ENCODE assay signal across 1 cellular context in the genomic region with DNA sequence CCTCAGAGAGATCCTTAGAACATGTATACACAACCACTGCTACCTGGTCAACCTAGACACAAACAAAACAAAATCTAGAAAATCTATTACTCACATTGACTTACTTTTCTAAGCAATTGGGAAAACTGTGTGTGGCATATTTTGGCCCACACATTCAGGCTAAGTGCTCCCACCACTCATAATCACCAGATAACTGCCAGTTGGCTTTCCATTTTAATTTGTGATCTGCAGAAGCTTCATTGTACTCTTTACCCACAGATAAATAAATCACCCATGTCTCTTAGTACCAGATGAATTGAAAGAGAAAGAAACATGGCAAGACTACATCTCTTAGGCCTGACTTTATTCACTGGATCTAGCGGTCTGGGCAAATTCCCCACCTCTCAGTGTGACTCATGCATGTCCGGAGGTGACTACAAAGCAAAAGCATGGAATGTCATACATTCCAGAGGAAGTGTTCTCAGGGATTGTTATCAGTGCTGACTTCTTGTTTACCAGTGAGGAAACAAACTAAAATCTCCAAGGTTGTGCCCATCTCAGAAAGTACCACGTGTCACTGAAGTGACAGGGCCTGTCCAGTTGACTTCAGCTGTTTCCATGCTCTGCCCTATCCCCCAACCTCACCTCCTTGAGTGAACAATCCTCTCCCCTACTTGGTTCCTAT.
TF ChIP-seq lines count a peak whose summit lies in the region.

No MANE protein-coding gene starts in this region.

TF ChIP-seq in HepG2, 621 proteins besides CTCF, POLR2A, EP300 and RAD21 (continued from another document and continues in another):
- TF ChIP-seq, protein P1, sequence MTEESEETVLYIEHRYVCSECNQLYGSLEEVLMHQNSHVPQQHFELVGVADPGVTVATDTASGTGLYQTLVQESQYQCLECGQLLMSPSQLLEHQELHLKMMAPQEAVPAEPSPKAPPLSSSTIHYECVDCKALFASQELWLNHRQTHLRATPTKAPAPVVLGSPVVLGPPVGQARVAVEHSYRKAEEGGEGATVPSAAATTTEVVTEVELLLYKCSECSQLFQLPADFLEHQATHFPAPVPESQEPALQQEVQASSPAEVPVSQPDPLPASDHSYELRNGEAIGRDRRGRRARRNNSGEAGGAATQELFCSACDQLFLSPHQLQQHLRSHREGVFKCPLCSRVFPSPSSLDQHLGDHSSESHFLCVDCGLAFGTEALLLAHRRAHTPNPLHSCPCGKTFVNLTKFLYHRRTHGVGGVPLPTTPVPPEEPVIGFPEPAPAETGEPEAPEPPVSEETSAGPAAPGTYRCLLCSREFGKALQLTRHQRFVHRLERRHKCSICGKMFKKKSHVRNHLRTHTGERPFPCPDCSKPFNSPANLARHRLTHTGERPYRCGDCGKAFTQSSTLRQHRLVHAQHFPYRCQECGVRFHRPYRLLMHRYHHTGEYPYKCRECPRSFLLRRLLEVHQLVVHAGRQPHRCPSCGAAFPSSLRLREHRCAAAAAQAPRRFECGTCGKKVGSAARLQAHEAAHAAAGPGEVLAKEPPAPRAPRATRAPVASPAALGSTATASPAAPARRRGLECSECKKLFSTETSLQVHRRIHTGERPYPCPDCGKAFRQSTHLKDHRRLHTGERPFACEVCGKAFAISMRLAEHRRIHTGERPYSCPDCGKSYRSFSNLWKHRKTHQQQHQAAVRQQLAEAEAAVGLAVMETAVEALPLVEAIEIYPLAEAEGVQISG (CRISPR knock-in tag; IDR thresholded peaks at IDR 0.05) = peak; percentile 26; the same call in 1 of the 2 replicates
- TF ChIP-seq, protein P2, sequence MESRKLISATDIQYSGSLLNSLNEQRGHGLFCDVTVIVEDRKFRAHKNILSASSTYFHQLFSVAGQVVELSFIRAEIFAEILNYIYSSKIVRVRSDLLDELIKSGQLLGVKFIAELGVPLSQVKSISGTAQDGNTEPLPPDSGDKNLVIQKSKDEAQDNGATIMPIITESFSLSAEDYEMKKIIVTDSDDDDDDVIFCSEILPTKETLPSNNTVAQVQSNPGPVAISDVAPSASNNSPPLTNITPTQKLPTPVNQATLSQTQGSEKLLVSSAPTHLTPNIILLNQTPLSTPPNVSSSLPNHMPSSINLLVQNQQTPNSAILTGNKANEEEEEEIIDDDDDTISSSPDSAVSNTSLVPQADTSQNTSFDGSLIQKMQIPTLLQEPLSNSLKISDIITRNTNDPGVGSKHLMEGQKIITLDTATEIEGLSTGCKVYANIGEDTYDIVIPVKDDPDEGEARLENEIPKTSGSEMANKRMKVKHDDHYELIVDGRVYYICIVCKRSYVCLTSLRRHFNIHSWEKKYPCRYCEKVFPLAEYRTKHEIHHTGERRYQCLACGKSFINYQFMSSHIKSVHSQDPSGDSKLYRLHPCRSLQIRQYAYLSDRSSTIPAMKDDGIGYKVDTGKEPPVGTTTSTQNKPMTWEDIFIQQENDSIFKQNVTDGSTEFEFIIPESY (CRISPR knock-in tag; IDR thresholded peaks at IDR 0.05) = peak; percentile 90
- TF ChIP-seq ZFP1 (CRISPR knock-in tag; IDR thresholded peaks at IDR 0.05) = 0 out of 2 replicates have a peak, but pooled peaks have one; percentile 85
- TF ChIP-seq, protein P3, sequence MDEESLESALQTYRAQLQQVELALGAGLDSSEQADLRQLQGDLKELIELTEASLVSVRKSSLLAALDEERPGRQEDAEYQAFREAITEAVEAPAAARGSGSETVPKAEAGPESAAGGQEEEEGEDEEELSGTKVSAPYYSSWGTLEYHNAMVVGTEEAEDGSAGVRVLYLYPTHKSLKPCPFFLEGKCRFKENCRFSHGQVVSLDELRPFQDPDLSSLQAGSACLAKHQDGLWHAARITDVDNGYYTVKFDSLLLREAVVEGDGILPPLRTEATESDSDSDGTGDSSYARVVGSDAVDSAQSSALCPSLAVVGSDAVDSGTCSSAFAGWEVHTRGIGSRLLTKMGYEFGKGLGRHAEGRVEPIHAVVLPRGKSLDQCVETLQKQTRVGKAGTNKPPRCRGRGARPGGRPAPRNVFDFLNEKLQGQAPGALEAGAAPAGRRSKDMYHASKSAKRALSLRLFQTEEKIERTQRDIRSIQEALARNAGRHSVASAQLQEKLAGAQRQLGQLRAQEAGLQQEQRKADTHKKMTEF (CRISPR knock-in tag; IDR thresholded peaks at IDR 0.05) = peak; percentile 98
- TF ChIP-seq ZFX (CRISPR knock-in tag; IDR thresholded peaks at IDR 0.05; ENCODE audit: low read depth) = peak; percentile 60
- TF ChIP-seq ZNF263 (CRISPR knock-in tag; IDR thresholded peaks at IDR 0.05) = no peak
- peak; percentile 85 for TF ChIP-seq FOXJ3 (CRISPR knock-in tag; IDR thresholded peaks at IDR 0.05; ENCODE audit: borderline replicate concordance)
- 0 out of 2 replicates have a peak, but pooled peaks have one; percentile 49 for TF ChIP-seq ZBTB3 (CRISPR knock-in tag; IDR thresholded peaks at IDR 0.05; ENCODE audit: borderline replicate concordance, low read depth)
- TF ChIP-seq PCBP1 (IDR thresholded peaks at IDR 0.05; ENCODE audit: borderline replicate concordance, low read depth, low read length) = no peak
- no peak for TF ChIP-seq ZNF766 (CRISPR knock-in tag; IDR thresholded peaks at IDR 0.05; ENCODE audit: borderline replicate concordance)
- peak; percentile 95 for TF ChIP-seq POGZ (CRISPR knock-in tag; IDR thresholded peaks at IDR 0.05)
- TF ChIP-seq ZNF282 (IDR thresholded peaks at IDR 0.05; ENCODE audit: partially characterized antibody) = no peak
- TF ChIP-seq ZNF430 (CRISPR knock-in tag; IDR thresholded peaks at IDR 0.05) = peak; percentile 52; the same call in 1 of the 2 replicates
- TF ChIP-seq, protein P4, sequence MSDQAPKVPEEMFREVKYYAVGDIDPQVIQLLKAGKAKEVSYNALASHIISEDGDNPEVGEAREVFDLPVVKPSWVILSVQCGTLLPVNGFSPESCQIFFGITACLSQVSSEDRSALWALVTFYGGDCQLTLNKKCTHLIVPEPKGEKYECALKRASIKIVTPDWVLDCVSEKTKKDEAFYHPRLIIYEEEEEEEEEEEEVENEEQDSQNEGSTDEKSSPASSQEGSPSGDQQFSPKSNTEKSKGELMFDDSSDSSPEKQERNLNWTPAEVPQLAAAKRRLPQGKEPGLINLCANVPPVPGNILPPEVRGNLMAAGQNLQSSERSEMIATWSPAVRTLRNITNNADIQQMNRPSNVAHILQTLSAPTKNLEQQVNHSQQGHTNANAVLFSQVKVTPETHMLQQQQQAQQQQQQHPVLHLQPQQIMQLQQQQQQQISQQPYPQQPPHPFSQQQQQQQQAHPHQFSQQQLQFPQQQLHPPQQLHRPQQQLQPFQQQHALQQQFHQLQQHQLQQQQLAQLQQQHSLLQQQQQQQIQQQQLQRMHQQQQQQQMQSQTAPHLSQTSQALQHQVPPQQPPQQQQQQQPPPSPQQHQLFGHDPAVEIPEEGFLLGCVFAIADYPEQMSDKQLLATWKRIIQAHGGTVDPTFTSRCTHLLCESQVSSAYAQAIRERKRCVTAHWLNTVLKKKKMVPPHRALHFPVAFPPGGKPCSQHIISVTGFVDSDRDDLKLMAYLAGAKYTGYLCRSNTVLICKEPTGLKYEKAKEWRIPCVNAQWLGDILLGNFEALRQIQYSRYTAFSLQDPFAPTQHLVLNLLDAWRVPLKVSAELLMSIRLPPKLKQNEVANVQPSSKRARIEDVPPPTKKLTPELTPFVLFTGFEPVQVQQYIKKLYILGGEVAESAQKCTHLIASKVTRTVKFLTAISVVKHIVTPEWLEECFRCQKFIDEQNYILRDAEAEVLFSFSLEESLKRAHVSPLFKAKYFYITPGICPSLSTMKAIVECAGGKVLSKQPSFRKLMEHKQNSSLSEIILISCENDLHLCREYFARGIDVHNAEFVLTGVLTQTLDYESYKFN (CRISPR knock-in tag; conservative IDR thresholded peaks at IDR 0.05) = peak; percentile 87
- TF ChIP-seq KAT7 (CRISPR knock-in tag; IDR thresholded peaks at IDR 0.05; ENCODE audit: borderline replicate concordance) = peak; percentile 50; the same call in 1 of the 2 replicates
- no peak; the same call in 1 of the 2 replicates for TF ChIP-seq FOXA1 (IDR thresholded peaks at IDR 0.05)
- TF ChIP-seq FOXA1 (CRISPR knock-in tag; IDR thresholded peaks at IDR 0.05) = peak; percentile 93
- TF ChIP-seq KAT2B (IDR thresholded peaks at IDR 0.05; ENCODE audit: borderline replicate concordance, low read depth, low read length) = no peak
- no peak for TF ChIP-seq ZIK1 (CRISPR knock-in tag; IDR thresholded peaks at IDR 0.05; ENCODE audit: borderline replicate concordance, low read depth)
- TF ChIP-seq ZNF878 (CRISPR knock-in tag; IDR thresholded peaks at IDR 0.05) = peak; percentile 96
- peak; percentile 39; the same call in 1 of the 2 replicates for TF ChIP-seq ELF1 (CRISPR knock-in tag; IDR thresholded peaks at IDR 0.05)
- TF ChIP-seq, protein P5, sequence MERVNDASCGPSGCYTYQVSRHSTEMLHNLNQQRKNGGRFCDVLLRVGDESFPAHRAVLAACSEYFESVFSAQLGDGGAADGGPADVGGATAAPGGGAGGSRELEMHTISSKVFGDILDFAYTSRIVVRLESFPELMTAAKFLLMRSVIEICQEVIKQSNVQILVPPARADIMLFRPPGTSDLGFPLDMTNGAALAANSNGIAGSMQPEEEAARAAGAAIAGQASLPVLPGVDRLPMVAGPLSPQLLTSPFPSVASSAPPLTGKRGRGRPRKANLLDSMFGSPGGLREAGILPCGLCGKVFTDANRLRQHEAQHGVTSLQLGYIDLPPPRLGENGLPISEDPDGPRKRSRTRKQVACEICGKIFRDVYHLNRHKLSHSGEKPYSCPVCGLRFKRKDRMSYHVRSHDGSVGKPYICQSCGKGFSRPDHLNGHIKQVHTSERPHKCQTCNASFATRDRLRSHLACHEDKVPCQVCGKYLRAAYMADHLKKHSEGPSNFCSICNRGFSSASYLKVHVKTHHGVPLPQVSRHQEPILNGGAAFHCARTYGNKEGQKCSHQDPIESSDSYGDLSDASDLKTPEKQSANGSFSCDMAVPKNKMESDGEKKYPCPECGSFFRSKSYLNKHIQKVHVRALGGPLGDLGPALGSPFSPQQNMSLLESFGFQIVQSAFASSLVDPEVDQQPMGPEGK (CRISPR knock-in tag; IDR thresholded peaks at IDR 0.05) = peak; percentile 54; the same call in 1 of the 2 replicates
- TF ChIP-seq, protein P6, sequence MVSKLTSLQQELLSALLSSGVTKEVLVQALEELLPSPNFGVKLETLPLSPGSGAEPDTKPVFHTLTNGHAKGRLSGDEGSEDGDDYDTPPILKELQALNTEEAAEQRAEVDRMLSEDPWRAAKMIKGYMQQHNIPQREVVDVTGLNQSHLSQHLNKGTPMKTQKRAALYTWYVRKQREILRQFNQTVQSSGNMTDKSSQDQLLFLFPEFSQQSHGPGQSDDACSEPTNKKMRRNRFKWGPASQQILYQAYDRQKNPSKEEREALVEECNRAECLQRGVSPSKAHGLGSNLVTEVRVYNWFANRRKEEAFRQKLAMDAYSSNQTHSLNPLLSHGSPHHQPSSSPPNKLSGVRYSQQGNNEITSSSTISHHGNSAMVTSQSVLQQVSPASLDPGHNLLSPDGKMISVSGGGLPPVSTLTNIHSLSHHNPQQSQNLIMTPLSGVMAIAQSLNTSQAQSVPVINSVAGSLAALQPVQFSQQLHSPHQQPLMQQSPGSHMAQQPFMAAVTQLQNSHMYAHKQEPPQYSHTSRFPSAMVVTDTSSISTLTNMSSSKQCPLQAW (CRISPR knock-in tag; IDR thresholded peaks at IDR 0.05) = peak; percentile 92
- TF ChIP-seq KDM5A (IDR thresholded peaks at IDR 0.05; ENCODE audit: borderline replicate concordance, low read length) = no peak
- no peak for TF ChIP-seq ZNF326 (CRISPR knock-in tag; IDR thresholded peaks at IDR 0.05; ENCODE audit: borderline replicate concordance)
- peak; percentile 98 for TF ChIP-seq SOX5 (CRISPR knock-in tag; IDR thresholded peaks at IDR 0.05; ENCODE audit: borderline replicate concordance)
- peak in 1 of 2 experiments; percentile 85; a peak in 2 of 4 replicates for TF ChIP-seq KLF16 (CRISPR knock-in tag; IDR thresholded peaks at IDR 0.05)
- TF ChIP-seq ZNF556 (CRISPR knock-in tag; IDR thresholded peaks at IDR 0.05; ENCODE audit: borderline replicate concordance) = no peak
- peak; percentile 73; the same call in 1 of the 2 replicates for TF ChIP-seq TRIM24 (CRISPR knock-in tag; IDR thresholded peaks at IDR 0.05)
- no peak for TF ChIP-seq SCMH1 (CRISPR knock-in tag; IDR thresholded peaks at IDR 0.05; ENCODE audit: borderline replicate concordance)
- TF ChIP-seq BCL6 (CRISPR knock-in tag; IDR thresholded peaks at IDR 0.05) = peak; percentile 81
- TF ChIP-seq ZMAT3 (CRISPR knock-in tag; conservative IDR thresholded peaks at IDR 0.05) = peak; percentile 52; the same call in 1 of the 2 replicates
- TF ChIP-seq, protein P7, sequence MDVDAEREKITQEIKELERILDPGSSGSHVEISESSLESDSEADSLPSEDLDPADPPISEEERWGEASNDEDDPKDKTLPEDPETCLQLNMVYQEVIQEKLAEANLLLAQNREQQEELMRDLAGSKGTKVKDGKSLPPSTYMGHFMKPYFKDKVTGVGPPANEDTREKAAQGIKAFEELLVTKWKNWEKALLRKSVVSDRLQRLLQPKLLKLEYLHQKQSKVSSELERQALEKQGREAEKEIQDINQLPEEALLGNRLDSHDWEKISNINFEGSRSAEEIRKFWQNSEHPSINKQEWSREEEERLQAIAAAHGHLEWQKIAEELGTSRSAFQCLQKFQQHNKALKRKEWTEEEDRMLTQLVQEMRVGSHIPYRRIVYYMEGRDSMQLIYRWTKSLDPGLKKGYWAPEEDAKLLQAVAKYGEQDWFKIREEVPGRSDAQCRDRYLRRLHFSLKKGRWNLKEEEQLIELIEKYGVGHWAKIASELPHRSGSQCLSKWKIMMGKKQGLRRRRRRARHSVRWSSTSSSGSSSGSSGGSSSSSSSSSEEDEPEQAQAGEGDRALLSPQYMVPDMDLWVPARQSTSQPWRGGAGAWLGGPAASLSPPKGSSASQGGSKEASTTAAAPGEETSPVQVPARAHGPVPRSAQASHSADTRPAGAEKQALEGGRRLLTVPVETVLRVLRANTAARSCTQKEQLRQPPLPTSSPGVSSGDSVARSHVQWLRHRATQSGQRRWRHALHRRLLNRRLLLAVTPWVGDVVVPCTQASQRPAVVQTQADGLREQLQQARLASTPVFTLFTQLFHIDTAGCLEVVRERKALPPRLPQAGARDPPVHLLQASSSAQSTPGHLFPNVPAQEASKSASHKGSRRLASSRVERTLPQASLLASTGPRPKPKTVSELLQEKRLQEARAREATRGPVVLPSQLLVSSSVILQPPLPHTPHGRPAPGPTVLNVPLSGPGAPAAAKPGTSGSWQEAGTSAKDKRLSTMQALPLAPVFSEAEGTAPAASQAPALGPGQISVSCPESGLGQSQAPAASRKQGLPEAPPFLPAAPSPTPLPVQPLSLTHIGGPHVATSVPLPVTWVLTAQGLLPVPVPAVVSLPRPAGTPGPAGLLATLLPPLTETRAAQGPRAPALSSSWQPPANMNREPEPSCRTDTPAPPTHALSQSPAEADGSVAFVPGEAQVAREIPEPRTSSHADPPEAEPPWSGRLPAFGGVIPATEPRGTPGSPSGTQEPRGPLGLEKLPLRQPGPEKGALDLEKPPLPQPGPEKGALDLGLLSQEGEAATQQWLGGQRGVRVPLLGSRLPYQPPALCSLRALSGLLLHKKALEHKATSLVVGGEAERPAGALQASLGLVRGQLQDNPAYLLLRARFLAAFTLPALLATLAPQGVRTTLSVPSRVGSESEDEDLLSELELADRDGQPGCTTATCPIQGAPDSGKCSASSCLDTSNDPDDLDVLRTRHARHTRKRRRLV (CRISPR knock-in tag; IDR thresholded peaks at IDR 0.05) = no peak
